Comparison of ENCODE assay signal across 16 cellular contexts in the genomic region with DNA sequence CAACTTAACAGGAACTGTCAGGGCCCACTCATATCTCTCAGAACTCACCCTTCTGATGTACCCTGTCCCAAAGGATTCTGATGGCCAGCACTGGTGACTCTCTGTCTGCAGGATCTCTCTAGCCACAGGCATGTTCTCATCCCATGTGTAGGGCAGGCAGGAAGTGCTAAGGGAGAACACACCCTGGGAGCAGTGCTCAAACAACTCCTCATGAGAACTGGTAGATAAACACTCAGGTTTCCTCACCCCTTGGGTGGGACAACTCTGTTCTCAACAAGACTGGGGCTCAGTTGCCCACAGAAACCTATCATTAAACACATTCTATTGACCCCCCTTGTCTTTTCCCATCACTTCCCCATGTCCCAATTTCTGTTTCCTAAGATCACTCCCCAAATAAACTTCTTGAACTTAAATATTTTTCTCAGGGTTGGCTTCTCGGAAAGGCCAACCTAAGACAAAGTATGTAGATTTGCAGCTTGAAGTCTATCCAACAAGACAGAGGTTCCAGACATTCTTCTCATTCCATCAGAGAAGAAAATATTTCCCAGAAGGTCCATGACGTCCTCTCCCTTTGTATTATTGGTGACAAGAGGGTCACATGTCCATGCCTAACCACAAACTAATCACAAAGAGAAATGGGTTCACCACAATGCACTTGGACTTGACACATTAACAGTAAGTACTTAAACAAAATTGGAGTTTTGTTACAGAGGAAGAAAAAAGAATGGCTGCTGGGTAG.
DNase-seq lines count a peak whose midpoint lies in the region; ATAC-seq and TF ChIP-seq lines count a peak whose summit lies in the region.
"Had no signal": no experiment of that assay in that cellular context is flagged by ENCODE, and none has a peak within 500 bp of the region (broad histone marks: within the 10 kb centered on the region; RNA-seq: fewer than 3 reads in every experiment).

No MANE protein-coding gene starts in this region.

- H3K27me3 ChIP-seq in Caco-2 (replicated peaks; ENCODE audit: control insufficient read depth, insufficient read depth, low read length) (no peaks in the 10 kb centered on the region), fibroblast of lung (ENCODE audit: control insufficient read depth, insufficient read depth, low read length) (no peaks in the 10 kb centered on the region)
- H3K27me3 ChIP-seq: vagina had no signal

- H3K27ac Mint-ChIP-seq in Caco-2 (ENCODE audit: unreplicated experiment) = peak overlapping the region; percentile 65
- H3K27ac Mint-ChIP-seq: GM23338, progenitor cell of endocrine pancreas had no signal

- H3K36me3 Mint-ChIP-seq in Caco-2 (ENCODE audit: insufficient read depth, unreplicated experiment) = no peaks in the 10 kb centered on the region

- H3K4me1 ChIP-seq in Caco-2 = peaks cover 17% of the 10 kb centered on the region
- H3K4me1 ChIP-seq in fibroblast of lung (ENCODE audit: control insufficient read depth, extremely low read depth, insufficient read depth, low read length) = peaks cover 9% of the 10 kb centered on the region
- H3K4me1 ChIP-seq: vagina had no signal

- intact Hi-C loops in Caco-2 (cut with micrococcal nuclease; ENCODE audit: unreplicated experiment) = no loop called here

- no peak for TF ChIP-seq POLR2A in NB4 (IDR thresholded peaks at IDR 0.05; ENCODE audit: extremely low read depth, insufficient read length)

- no peak overlapping the region for H3K4me2 ChIP-seq in fibroblast of lung (ENCODE audit: extremely low read depth, insufficient read depth, low read length)
- H3K4me2 ChIP-seq: GM23338 had no signal

- BruUV-seq in Caco-2 (replicated peaks; lab: Mats Ljungman, UMichigan) = no TSS peak

- H3K36me3 ChIP-seq in Caco-2 (ENCODE audit: control insufficient read depth, insufficient read depth, low read length) = no peaks in the 10 kb centered on the region
- H3K36me3 ChIP-seq in fibroblast of lung (ENCODE audit: control insufficient read depth, insufficient read depth, low read length) = no peaks in the 10 kb centered on the region
- H3K36me3 ChIP-seq: vagina had no signal

- CTCF ChIA-PET in Caco-2 (lab: Charles Lee) = no interaction called here

- H3K9me3 Mint-ChIP-seq in Caco-2 (ENCODE audit: unreplicated experiment) = peaks cover 30% of the 10 kb centered on the region
- H3K9me3 Mint-ChIP-seq: GM23338 had no signal

- peaks cover 24% of the 10 kb centered on the region for H3K4me1 Mint-ChIP-seq in Caco-2 (ENCODE audit: low read depth, unreplicated experiment)

- H3K79me2 ChIP-seq in fibroblast of lung (ENCODE audit: control insufficient read depth, insufficient read depth, low read length) = no peaks in the 10 kb centered on the region

- H3K4me3 Mint-ChIP-seq in Caco-2 (ENCODE audit: unreplicated experiment) = peak overlapping the region; percentile 14
- H3K4me3 Mint-ChIP-seq: GM23338 had no signal

- H3K4me3 ChIP-seq in Caco-2 (ENCODE audit: low read depth, low read length) (no peak overlapping the region), NB4 (ENCODE audit: low read depth, low read length) (no peak overlapping the region), fibroblast of lung (replicated peaks in 1 of 4; ENCODE audit: control extremely low read depth in 1 of 4, insufficient read depth in 1 of 4, low read depth in 3 of 4, low read length in 4 of 4) (no peak overlapping the region)
- H3K4me3 ChIP-seq: GM23338, vagina had no signal

- no peaks in the 10 kb centered on the region for H3K27me3 Mint-ChIP-seq in Caco-2 (ENCODE audit: insufficient read depth, unreplicated experiment)
- H3K27me3 Mint-ChIP-seq: progenitor cell of endocrine pancreas had no signal

- H3K27ac ChIP-seq in fibroblast of lung (ENCODE audit: insufficient read depth, low read length) = peak overlapping the region; percentile 73
- H3K27ac ChIP-seq: vagina had no signal

- no peak for ATAC-seq in HG03139 (IDR thresholded peaks at IDR 0.05; ENCODE audit: unreplicated experiment)
- ATAC-seq: GM23338 had no signal

- POLR2A ChIA-PET in Caco-2 (lab: Charles Lee) = no interaction called here

- H3K9ac ChIP-seq in fibroblast of lung (ENCODE audit: insufficient read depth, low read length) = no peak overlapping the region

- TF ChIP-seq CTCF in Caco-2 (IDR thresholded peaks at IDR 0.05; ENCODE audit: insufficient read depth in 1 of 2, low read depth in 1 of 2, low read length in 1 of 2, severe bottlenecking in 1 of 2, unreplicated experiment in 1 of 2) (no peak), NB4 (IDR thresholded peaks at IDR 0.05; ENCODE audit: low read depth, low read length) (no peak), fibroblast of lung (conservative IDR thresholded peaks at IDR 0.05 in 1 of 2, IDR thresholded peaks at IDR 0.05 in 1 of 2; ENCODE audit: low read depth in 1 of 2, low read length in 2 of 2) (no peak)

- no peaks in the 10 kb centered on the region for H4K20me1 ChIP-seq in fibroblast of lung (ENCODE audit: control insufficient read depth, extremely low read depth, insufficient read depth, low read length)

- DNase-seq in Caco-2 (no peak), NB4 (ENCODE audit: low read depth) (peak; percentile 15), fibroblast of lung (ENCODE audit: low read depth in 2 of 2) (peak; percentile 73 to 100), renal cortical epithelial cell (ENCODE audit: low read depth) (peak; percentile 97), SIG-M5 treated with dmso at 0.1 percent for 504 hours (lab: John Stamatoyannopoulos, UW; ENCODE audit: unreplicated experiment) (no peak), epidermal melanocyte (ENCODE audit: insufficient read length, low spot score) (no peak), NCI-H82 treated with DMSO at 0.1 percent for 48 hours (lab: John Stamatoyannopoulos, UW; ENCODE audit: unreplicated experiment) (no peak)
- DNase-seq: activated CD4-positive, alpha-beta T cell treated with anti-CD3 and anti-CD28 coated beads for 1 hour; activated effector memory CD4-positive, alpha-beta T cell treated with anti-CD3 and anti-CD28 coated beads, Interleukin-2, amount 50 U/mL, for 16 hours; DMS 273 treated with DMSO at 0.1 percent for 48 hours; effector memory CD4-positive, alpha-beta T cell; NCI-H524 treated with DMSO at 0.1 percent for 48 hours had no signal

- H2AFZ ChIP-seq in fibroblast of lung (ENCODE audit: low read length) = peak overlapping the region; percentile 14
- H2AFZ ChIP-seq: GM23338 had no signal

- H3K9me3 ChIP-seq in Caco-2 = no peaks in the 10 kb centered on the region; the same call in 1 of the 2 replicates
- no peaks in the 10 kb centered on the region for H3K9me3 ChIP-seq in fibroblast of lung (ENCODE audit: control insufficient read depth, insufficient read depth, low read depth, low read length)
- H3K9me3 ChIP-seq: vagina had no signal

Comparison
In these comparisons a context has a peak if more than half of its experiments do, and no peak if none do; other contexts are left out.
1. DNase-seq: peak in NB4 (single experiment), fibroblast of lung (2 of 2) and renal cortical epithelial cell (single experiment); none in Caco-2 (0 of 2), SIG-M5 treated with dmso at 0.1 percent for 504 hours (single experiment), epidermal melanocyte (single experiment) and NCI-H82 treated with DMSO at 0.1 percent for 48 hours (single experiment).